Comparison of ENCODE assay signal across 10 cellular contexts in the genomic region with DNA sequence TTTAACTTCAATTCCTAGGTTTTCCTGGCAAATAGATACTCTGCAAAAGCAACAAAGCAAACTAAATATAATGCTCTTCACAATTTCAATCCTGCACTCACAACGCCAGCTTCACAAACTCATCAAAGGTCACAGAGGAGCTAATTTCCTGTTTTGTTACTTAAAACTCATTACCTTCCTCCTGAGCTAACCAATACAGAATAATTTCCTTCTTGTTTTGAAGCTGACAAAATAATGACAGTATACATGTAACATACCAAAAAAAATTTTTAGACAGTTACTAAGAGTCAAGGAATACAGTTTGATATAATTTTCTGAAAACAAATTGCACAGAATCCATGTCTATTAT. TPM values are rescaled to one million over a fixed set of nuclear protein-coding genes. Genes with fewer than 3 reads are reported as not detected.
DNase-seq lines count a peak whose midpoint lies in the region; ATAC-seq and TF ChIP-seq lines count a peak whose summit lies in the region.
"Had no signal": no experiment of that assay in that cellular context is flagged by ENCODE, and none has a peak within 500 bp of the region (broad histone marks: within the 10 kb centered on the region; RNA-seq: fewer than 3 reads in every experiment).

No MANE protein-coding gene starts in this region.

- no peak for TF ChIP-seq EP300 in gastroesophageal sphincter (IDR thresholded peaks at IDR 0.05)
- TF ChIP-seq EP300 in stomach (IDR thresholded peaks at IDR 0.05): no peak

- H3K4me3 ChIP-seq in gastroesophageal sphincter (no peak overlapping the region), stomach (no peak overlapping the region)

- H3K9me3 ChIP-seq in T-helper 17 cell (ENCODE audit: control insufficient read depth, low read length, poor library complexity, severe bottlenecking): no peaks in the 10 kb centered on the region
- no peaks in the 10 kb centered on the region for H3K9me3 ChIP-seq in gastroesophageal sphincter
- no peaks in the 10 kb centered on the region for H3K9me3 ChIP-seq in stomach

- intact Hi-C loops in stomach (cut with DNase I; ENCODE audit: low total_unique reads): no loop called here

- H3K36me3 ChIP-seq in gastroesophageal sphincter (no peaks in the 10 kb centered on the region), stomach (no peaks in the 10 kb centered on the region)

- CTCF ChIA-PET in activated naive CD4-positive, alpha-beta T cell treated with anti-CD3 and anti-CD28 coated beads, Interleukin-2, amount 10 ng/mL, durations not matched to agents 7 days and 5 days (lab: Charles Lee): interaction anchor here (1.2 to 1.9 kb wide), 3 partner anchors 12 to 61 kb away, joined by 3 to 12 read pairs (median 4); partner anchors contain the start of gene MRPL1

- H3K27me3 Mint-ChIP-seq in activated naive CD4-positive, alpha-beta T cell treated with anti-CD3 and anti-CD28 coated beads, Interleukin-2, amount 10 ng/mL, durations not matched to agents 7 days and 5 days: no peaks in the 10 kb centered on the region
- H3K27me3 Mint-ChIP-seq in T-helper 17 cell: no peaks in the 10 kb centered on the region

- H3K27ac ChIP-seq in gastroesophageal sphincter (peak overlapping the region; percentile 1 to 42 (median 23)), stomach (peak overlapping the region in 3 of 5 donors; percentile 42 to 73 (median 60))

- 45 to 64% methylated on average over 1 of the region's 1 CpG for WGBS in gastroesophageal sphincter (ENCODE audit: low coverage in 1 of 2), 2 donors
- 9 to 42% (median 33%) methylated on average over 1 of the region's 1 CpG for WGBS in stomach, 5 donors

- H3K27ac Mint-ChIP-seq in activated naive CD4-positive, alpha-beta T cell treated with anti-CD3 and anti-CD28 coated beads, Interleukin-2, amount 10 ng/mL, durations not matched to agents 7 days and 5 days: peak overlapping the region; percentile 85
- H3K27ac Mint-ChIP-seq in T-helper 17 cell: peak overlapping the region; percentile 88

- peaks cover 0 to 79% (median 11%) of the 10 kb centered on the region in 3 donors for H3K4me1 ChIP-seq in gastroesophageal sphincter
- H3K4me1 ChIP-seq in stomach: peaks cover 34 to 92% (median 60%) of the 10 kb centered on the region in 4 donors

- H3K4me3 Mint-ChIP-seq in activated naive CD4-positive, alpha-beta T cell treated with anti-CD3 and anti-CD28 coated beads, Interleukin-2, amount 10 ng/mL, durations not matched to agents 7 days and 5 days: peak overlapping the region; percentile 50
- peak overlapping the region; percentile 73 for H3K4me3 Mint-ChIP-seq in T-helper 17 cell

- peaks cover 8% of the 10 kb centered on the region for H3K9me3 Mint-ChIP-seq in activated naive CD4-positive, alpha-beta T cell treated with anti-CD3 and anti-CD28 coated beads, Interleukin-2, amount 10 ng/mL, durations not matched to agents 7 days and 5 days

- TF ChIP-seq CTCF in gastroesophageal sphincter (IDR thresholded peaks at IDR 0.05): no peak
- TF ChIP-seq CTCF in stomach (IDR thresholded peaks at IDR 0.05): no peak

- peaks cover 31% of the 10 kb centered on the region for H3K36me3 Mint-ChIP-seq in activated naive CD4-positive, alpha-beta T cell treated with anti-CD3 and anti-CD28 coated beads, Interleukin-2, amount 10 ng/mL, durations not matched to agents 7 days and 5 days
- no peaks in the 10 kb centered on the region for H3K36me3 Mint-ChIP-seq in T-helper 17 cell (ENCODE audit: low read depth)

- ATAC-seq in T-helper 17 cell (peak; percentile 72), gastroesophageal sphincter (no peak), GM18505 (IDR thresholded peaks at IDR 0.05; ENCODE audit: unreplicated experiment) (no peak)

- H3K27me3 ChIP-seq in gastroesophageal sphincter (no peaks in the 10 kb centered on the region), stomach (no peaks in the 10 kb centered on the region)

- peaks cover 66% of the 10 kb centered on the region for H3K4me1 Mint-ChIP-seq in activated naive CD4-positive, alpha-beta T cell treated with anti-CD3 and anti-CD28 coated beads, Interleukin-2, amount 10 ng/mL, durations not matched to agents 7 days and 5 days
- H3K4me1 Mint-ChIP-seq in T-helper 17 cell: peaks cover 58% of the 10 kb centered on the region

- DNase-seq in activated naive CD4-positive, alpha-beta T cell treated with anti-CD3 and anti-CD28 coated beads, Interleukin-2, amount 10 ng/mL, durations not matched to agents 7 days and 5 days: no peak
- no peak for DNase-seq in activated naive CD4-positive, alpha-beta T cell treated with anti-CD3 and anti-CD28 coated beads, Interleukin-2, amount 50 U/mL, for 16 hours
- DNase-seq in T-helper 17 cell (no peak), stomach (no peak), DMS53 treated with DMSO at 0.1 percent for 48 hours (lab: John Stamatoyannopoulos, UW; ENCODE audit: unreplicated experiment) (no peak), HuH-7.5 (ENCODE audit: low spot score) (no peak)
- DNase-seq: cerebellar nuclear complex, foreskin melanocyte had no signal

- TF ChIP-seq POLR2A in gastroesophageal sphincter (IDR thresholded peaks at IDR 0.05) (no peak), stomach (IDR thresholded peaks at IDR 0.05) (no peak), GM18505 (IDR thresholded peaks at IDR 0.05; ENCODE audit: borderline replicate concordance, extremely low read depth, insufficient read depth, insufficient read length) (no peak)

RNA-seq across cellular contexts. Expression of gene CNOT6L, which starts 17.9 kb away (rescaled TPM):
- total RNA-seq in T-helper 17 cell (100 to 1,000 TPM; 142 to 160 TPM), gastroesophageal sphincter (10 to 100 TPM; 21.0 to 24.8 (median 22.3) TPM), stomach (10 to 100 TPM in 3 of 5 donors, 1 to 10 TPM in 2; 6.7 to 74.5 (median 13.8) TPM)
- 1 to 10 TPM; 4.6 to 5.5 (median 5.3) TPM for polyA plus RNA-seq in stomach
